Comparison of ENCODE assay signal across 36 cellular contexts in genomic region chr17:30696234-30696633, GRCh38.
"Had no signal": no experiment of that assay in that cellular context is flagged by ENCODE, and none has a peak within 500 bp of the region (broad histone marks: within the 10 kb centered on the region; RNA-seq: fewer than 3 reads in every experiment).

No MANE protein-coding gene starts in this region.

- H3K27me3 ChIP-seq: adrenal gland, body of pancreas, brain microvascular endothelial cell, breast epithelium had no signal

- H3K4me1 ChIP-seq: adrenal gland, breast epithelium had no signal

- H3K4me3 ChIP-seq: adrenal gland, body of pancreas, breast epithelium had no signal

- DNase-seq: activated B cell treated with CpG ODN at 0.5 μM for 24 hours; activated CD4-positive, alpha-beta memory T cell treated with anti-CD3 and anti-CD28 coated beads for 36 hours; activated CD4-positive, alpha-beta T cell treated with anti-CD3 and anti-CD28 coated beads for 4 hours; activated CD4-positive, alpha-beta T cell treated with anti-CD3 and anti-CD28 coated beads, Interleukin-2, amount 10 ng/mL, durations not matched to agents 24 days and 14 days; activated CD4-positive, alpha-beta T cell treated with anti-CD3 and anti-CD28 coated beads, Interleukin-2, amount 50 U/mL, for 1 hour; activated CD4-positive, alpha-beta T cell treated with anti-CD3 and anti-CD28 coated beads, Interleukin-2, amount 50 U/mL, for 4 hours; activated CD4-positive, CD25-positive, alpha-beta regulatory T cell treated with anti-CD3 and anti-CD28 coated beads, Interleukin-2, amount 50 U/mL, for 72 hours; activated CD8-positive, alpha-beta memory T cell treated with anti-CD3 and anti-CD28 coated beads, Interleukin-2, amount 50 U/mL, for 4 hours; activated CD8-positive, alpha-beta T cell treated with anti-CD3 and anti-CD28 coated beads for 36 hours; activated effector memory CD4-positive, alpha-beta T cell treated with anti-CD3 and anti-CD28 coated beads, Interleukin-2, amount 50 U/mL, for 16 hours; activated gamma-delta T cell treated with Interleukin-2 at 50 U/mL for 16 hours; activated naive CD4-positive, alpha-beta T cell; activated naive CD4-positive, alpha-beta T cell treated with anti-CD3 and anti-CD28 coated beads for 36 hours; activated naive CD4-positive, alpha-beta T cell treated with anti-CD3 and anti-CD28 coated beads, Interleukin-2, amount 50 U/mL, for 16 hours; activated naive CD8-positive, alpha-beta T cell treated with anti-CD3 and anti-CD28 coated beads for 36 hours; activated T-cell treated with anti-CD3 and anti-CD28 coated beads for 4 hours; activated T-cell treated with anti-CD3 and anti-CD28 coated beads, Interleukin-2, amount 50 U/mL, for 1 hour; activated T-cell treated with anti-CD3 and anti-CD28 coated beads, Interleukin-2, amount 50 U/mL, for 4 hours; activated T-cell treated with anti-CD3 and anti-CD28 coated beads, Interleukin-2, amount 50 U/mL, for 72 hours; adrenal gland; amniotic stem cell; aorta; body of pancreas; central memory CD4-positive, alpha-beta T cell; T-helper 2 cell; T-helper 9 cell had no signal

- H3K9me3 ChIP-seq: adrenal gland, body of pancreas, breast epithelium had no signal

- H3K36me3 Mint-ChIP-seq: activated CD4-positive, alpha-beta memory T cell treated with anti-CD3 and anti-CD28 coated beads for 36 hours had no signal

- H3K36me3 ChIP-seq: adrenal gland, brain microvascular endothelial cell, breast epithelium had no signal

- FAIRE-seq: astrocyte, TTC549 had no signal

- H3K4me3 Mint-ChIP-seq: activated B cell treated with CpG ODN at 0.5 μM for 24 hours; activated CD4-positive, alpha-beta memory T cell treated with anti-CD3 and anti-CD28 coated beads for 36 hours; activated CD4-positive, alpha-beta T cell treated with anti-CD3 and anti-CD28 coated beads, Interleukin-2, amount 10 ng/mL, durations not matched to agents 24 days and 14 days; activated CD8-positive, alpha-beta T cell treated with anti-CD3 and anti-CD28 coated beads for 36 hours; activated naive CD4-positive, alpha-beta T cell treated with anti-CD3 and anti-CD28 coated beads for 36 hours; activated naive CD8-positive, alpha-beta T cell treated with anti-CD3 and anti-CD28 coated beads for 36 hours; activated T-cell treated with anti-CD3 and anti-CD28 coated beads, Interleukin-2, amount 50 U/mL, for 4 hours; activated T-cell treated with anti-CD3 and anti-CD28 coated beads, Interleukin-2, amount 50 U/mL, for 72 hours; activated T-helper 1 cell treated with anti-CD3 and anti-CD28 coated beads, Interleukin-12 subunit alpha, Interleukin-12 subunit beta, Interleukin-2, Interleukin-4 antibody, amounts not matched to agents 30 ng/mL and 10 ng/mL and 1 ng/mL, durations not matched to agents 14 hours and 24 hours and 36 hours; activated T-helper 17 cell treated with anti-CD3 and anti-CD28 coated beads, Interleukin-2, amount 50 U/mL, for 72 hours; T-helper 1 cell treated with Interleukin-12 subunit alpha and Interleukin-12 subunit beta and Interleukin-4 antibody, amounts not matched to agents 30 μg/mL and 1 μg/mL, for 36 hours; T-helper 2 cell treated with Interferon-gamma antibody and Interleukin-4, amounts not matched to agents 5 μg/mL and 100 μg/mL, for 36 hours had no signal

- H3K27ac Mint-ChIP-seq: activated B cell treated with CpG ODN at 0.5 μM for 24 hours; activated CD4-positive, alpha-beta memory T cell treated with anti-CD3 and anti-CD28 coated beads for 36 hours; activated CD4-positive, alpha-beta T cell treated with anti-CD3 and anti-CD28 coated beads, Interleukin-2, amount 10 ng/mL, durations not matched to agents 24 days and 14 days; activated CD8-positive, alpha-beta T cell treated with anti-CD3 and anti-CD28 coated beads for 36 hours; activated naive CD4-positive, alpha-beta T cell treated with anti-CD3 and anti-CD28 coated beads for 36 hours; activated naive CD4-positive, alpha-beta T cell treated with anti-CD3 and anti-CD28 coated beads, Interleukin-2, amount 50 U/mL, for 72 hours; activated naive CD8-positive, alpha-beta T cell treated with anti-CD3 and anti-CD28 coated beads for 36 hours; activated T-cell treated with anti-CD3 and anti-CD28 coated beads, Interleukin-2, amount 50 U/mL, for 72 hours; activated T-helper 1 cell treated with anti-CD3 and anti-CD28 coated beads, Interleukin-12 subunit alpha, Interleukin-12 subunit beta, Interleukin-2, Interleukin-4 antibody, amounts not matched to agents 30 ng/mL and 10 ng/mL and 1 ng/mL, durations not matched to agents 14 hours and 24 hours and 36 hours; activated T-helper 17 cell treated with anti-CD3 and anti-CD28 coated beads, Interleukin-2, amount 50 U/mL, for 72 hours; T-helper 1 cell treated with Interleukin-12 subunit alpha and Interleukin-12 subunit beta and Interleukin-4 antibody, amounts not matched to agents 30 μg/mL and 1 μg/mL, for 36 hours; T-helper 2 cell treated with Interferon-gamma antibody and Interleukin-4, amounts not matched to agents 5 μg/mL and 100 μg/mL, for 36 hours had no signal

- H3K27ac ChIP-seq: adrenal gland, body of pancreas, brain microvascular endothelial cell, breast epithelium, VCaP had no signal

- ATAC-seq: activated CD8-positive, alpha-beta T cell treated with anti-CD3 and anti-CD28 coated beads for 36 hours; activated naive CD4-positive, alpha-beta T cell treated with anti-CD3 and anti-CD28 coated beads, Interleukin-2, amount 50 U/mL, for 72 hours; activated T-cell treated with anti-CD3 and anti-CD28 coated beads, Interleukin-2, amount 50 U/mL, for 4 hours; activated T-cell treated with anti-CD3 and anti-CD28 coated beads, Interleukin-2, amount 50 U/mL, for 72 hours; activated T-helper 17 cell treated with anti-CD3 and anti-CD28 coated beads, Interleukin-2, amount 50 U/mL, for 72 hours; body of pancreas had no signal

- H3K27me3 Mint-ChIP-seq: activated T-helper 17 cell treated with anti-CD3 and anti-CD28 coated beads, Interleukin-2, amount 50 U/mL, for 72 hours had no signal

- H3K9me3 Mint-ChIP-seq: activated CD4-positive, alpha-beta memory T cell treated with anti-CD3 and anti-CD28 coated beads for 36 hours; activated CD4-positive, alpha-beta T cell treated with anti-CD3 and anti-CD28 coated beads, Interleukin-2, amount 10 ng/mL, durations not matched to agents 24 days and 14 days; activated CD8-positive, alpha-beta T cell treated with anti-CD3 and anti-CD28 coated beads for 36 hours; activated naive CD4-positive, alpha-beta T cell treated with anti-CD3 and anti-CD28 coated beads for 36 hours; activated naive CD4-positive, alpha-beta T cell treated with anti-CD3 and anti-CD28 coated beads, Interleukin-2, amount 50 U/mL, for 72 hours; activated T-cell treated with anti-CD3 and anti-CD28 coated beads, Interleukin-2, amount 50 U/mL, for 4 hours; activated T-cell treated with anti-CD3 and anti-CD28 coated beads, Interleukin-2, amount 50 U/mL, for 72 hours; activated T-helper 1 cell treated with anti-CD3 and anti-CD28 coated beads, Interleukin-12 subunit alpha, Interleukin-12 subunit beta, Interleukin-2, Interleukin-4 antibody, amounts not matched to agents 30 ng/mL and 10 ng/mL and 1 ng/mL, durations not matched to agents 14 hours and 24 hours and 36 hours; activated T-helper 17 cell treated with anti-CD3 and anti-CD28 coated beads, Interleukin-2, amount 50 U/mL, for 72 hours; T-helper 1 cell treated with Interleukin-12 subunit alpha and Interleukin-12 subunit beta and Interleukin-4 antibody, amounts not matched to agents 30 μg/mL and 1 μg/mL, for 36 hours; T-helper 2 cell treated with Interferon-gamma antibody and Interleukin-4, amounts not matched to agents 5 μg/mL and 100 μg/mL, for 36 hours had no signal
